In the genomic region with DNA sequence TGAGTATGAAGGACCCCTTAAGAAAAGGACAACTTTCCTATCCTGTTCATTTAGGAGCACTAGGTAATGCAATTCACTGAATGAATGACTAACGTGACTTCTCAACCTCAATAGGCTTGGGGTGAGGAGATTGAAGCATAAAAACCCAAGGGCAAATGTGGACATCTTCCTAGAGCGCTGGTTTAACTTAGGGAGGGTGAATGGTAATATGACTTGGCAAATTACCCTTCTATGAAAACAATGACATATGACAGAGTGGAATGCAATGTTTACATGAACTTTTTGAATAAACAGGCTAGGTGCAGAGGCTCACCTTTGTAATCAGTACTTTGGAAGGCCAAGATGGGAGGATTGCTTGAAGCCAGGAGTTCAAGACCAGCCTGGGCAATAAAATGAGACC, we compare ENCODE assay signal across 32 cellular contexts.
DNase-seq lines count a peak whose midpoint lies in the region; ATAC-seq, FAIRE-seq and TF ChIP-seq lines count a peak whose summit lies in the region.
"Had no signal": no experiment of that assay in that cellular context is flagged by ENCODE, and none has a peak within 500 bp of the region (broad histone marks: within the 10 kb centered on the region; RNA-seq: fewer than 3 reads in every experiment).

No MANE protein-coding gene starts in this region.

- ATAC-seq in GM18511 (IDR thresholded peaks at IDR 0.05; ENCODE audit: unreplicated experiment): no peak
- ATAC-seq: CD8-positive, alpha-beta T cell; gastroesophageal sphincter; left ventricle myocardium superior; natural killer cell; SK-N-SH treated with all-trans-retinoic acid at 6 μM for 48 hours; stimulated activated naive CD8-positive, alpha-beta T cell treated with anti-CD3 and anti-CD28 coated beads, Interleukin-15, Interleukin-2, amounts not matched to agents 100 U/mL and 50 U/mL, for 24 hours had no signal

- H3K4me2 ChIP-seq in smooth muscle cell: no peak overlapping the region

- CTCF ChIA-PET in MCF 10A (lab: Yijun Ruan, JAX): interaction anchor here (0.9 kb wide), 2 partner anchors 29 to 264 kb away, joined by 3 to 5 read pairs; no protein-coding TSS in a partner anchor

- H3K9me3 Mint-ChIP-seq in MCF 10A (ENCODE audit: unreplicated experiment): no peaks in the 10 kb centered on the region
- H3K9me3 Mint-ChIP-seq: activated naive CD8-positive, alpha-beta T cell treated with anti-CD3 and anti-CD28 coated beads, Interleukin-2, amount 10 ng/mL, durations not matched to agents 7 days and 5 days; CD8-positive, alpha-beta T cell; natural killer cell had no signal

- no peak overlapping the region for H3K9ac ChIP-seq in smooth muscle cell (ENCODE audit: low read depth)

- no peaks in the 10 kb centered on the region for H3K27me3 Mint-ChIP-seq in MCF 10A (ENCODE audit: insufficient read depth, unreplicated experiment)

- peaks cover 6% of the 10 kb centered on the region for H3K79me2 ChIP-seq in smooth muscle cell (ENCODE audit: low read depth)

- H3K9me3 ChIP-seq in breast epithelium (no peaks in the 10 kb centered on the region), smooth muscle cell (replicated peaks; ENCODE audit: low read depth) (no peaks in the 10 kb centered on the region)
- H3K9me3 ChIP-seq: ascending aorta, gastroesophageal sphincter, testis had no signal

- no peaks in the 10 kb centered on the region for H3K27me3 ChIP-seq in breast epithelium
- no peaks in the 10 kb centered on the region for H3K27me3 ChIP-seq in smooth muscle cell (ENCODE audit: low read depth)
- H3K27me3 ChIP-seq: ascending aorta, gastroesophageal sphincter, testis had no signal

- 88% methylated on average over 2 of the region's 2 CpGs for WGBS in smooth muscle cell (ENCODE audit: low lambda C conversion rate)

- no peaks in the 10 kb centered on the region for H3F3A ChIP-seq in smooth muscle cell (ENCODE audit: low read depth)

- H3K36me3 Mint-ChIP-seq in MCF 10A (ENCODE audit: insufficient read depth, unreplicated experiment): no peaks in the 10 kb centered on the region
- H3K36me3 Mint-ChIP-seq: activated naive CD8-positive, alpha-beta T cell treated with anti-CD3 and anti-CD28 coated beads, Interleukin-2, amount 10 ng/mL, durations not matched to agents 7 days and 5 days; CD8-positive, alpha-beta T cell; natural killer cell had no signal

- H3K36me3 ChIP-seq in breast epithelium (no peaks in the 10 kb centered on the region), smooth muscle cell (ENCODE audit: low read depth) (no peaks in the 10 kb centered on the region)
- H3K36me3 ChIP-seq: ascending aorta, gastroesophageal sphincter, WERI-Rb-1 had no signal

- H3K27ac ChIP-seq in breast epithelium: no peak overlapping the region
- peak overlapping the region; percentile 41 for H3K27ac ChIP-seq in epithelial cell of prostate
- no peak overlapping the region for H3K27ac ChIP-seq in smooth muscle cell (ENCODE audit: low read depth)
- H3K27ac ChIP-seq: ascending aorta, gastroesophageal sphincter, HL-60, testis, WERI-Rb-1 had no signal

- peak overlapping the region; percentile 29 for H3K27ac Mint-ChIP-seq in MCF 10A (ENCODE audit: low read depth, unreplicated experiment)
- H3K27ac Mint-ChIP-seq: activated naive CD8-positive, alpha-beta T cell treated with anti-CD3 and anti-CD28 coated beads, Interleukin-2, amount 10 ng/mL, durations not matched to agents 7 days and 5 days; CD8-positive, alpha-beta T cell; natural killer cell had no signal

- no peak for TF ChIP-seq CTCF in MCF 10A (IDR thresholded peaks at IDR 0.05; ENCODE audit: unreplicated experiment)
- TF ChIP-seq CTCF in breast epithelium (IDR thresholded peaks at IDR 0.05): no peak
- no peak for TF ChIP-seq CTCF in smooth muscle cell (IDR thresholded peaks at IDR 0.05; ENCODE audit: borderline replicate concordance, insufficient read depth, poor library complexity, severe bottlenecking)
- TF ChIP-seq CTCF in D721Med (IDR thresholded peaks at IDR 0.05; ENCODE audit: insufficient read depth, missing control alignments): no peak

- no peak for FAIRE-seq in D721Med (lab: Jason Lieb, UNC)

- no peak for TF ChIP-seq POLR2A in breast epithelium (IDR thresholded peaks at IDR 0.05)

- DNase-seq in MCF 10A (ENCODE audit: unreplicated experiment) (peak; percentile 78), breast epithelium (ENCODE audit: low spot score in 2 of 2) (no peak), RPMI7951 (ENCODE audit: low read depth) (peak; percentile 45), epithelial cell of prostate (ENCODE audit: low read depth, low spot score) (peak; percentile 55), smooth muscle cell (lab: John Stamatoyannopoulos, UW; ENCODE audit: unreplicated experiment) (no peak), D721Med (ENCODE audit: insufficient read length, low spot score) (no peak)
- no peak for DNase-seq in stimulated activated CD8-positive, alpha-beta memory T cell treated with anti-CD3 and anti-CD28 coated beads, Interleukin-4, amount 100 ng/mL, for 48 hours
- DNase-seq: activated CD4-positive, alpha-beta T cell treated with anti-CD3 and anti-CD28 coated beads for 48 hours; activated CD8-positive, alpha-beta memory T cell treated with anti-CD3 and anti-CD28 coated beads for 24 hours; activated effector memory CD4-positive, alpha-beta T cell treated with Interleukin-2 at 50 U/mL for 16 hours; activated naive CD8-positive, alpha-beta T cell treated with anti-CD3 and anti-CD28 coated beads, Interleukin-2, amount 10 ng/mL, durations not matched to agents 7 days and 5 days; caudate nucleus; CD8-positive, alpha-beta T cell; dermis blood vessel endothelial cell; DMS79 treated with DMSO at 0.1 percent for 48 hours; hypothalamus; left ventricle myocardium superior; midbrain; natural killer cell; NCI-H1105 treated with DMSO at 0.1 percent for 48 hours; NCI-H2029 treated with DMSO at 0.1 percent for 48 hours; NCI-H2227 treated with DMSO at 0.1 percent for 48 hours; NCI-H748 treated with DMSO at 0.1 percent for 48 hours; occipital lobe; stimulated activated naive CD8-positive, alpha-beta T cell treated with anti-CD3 and anti-CD28 coated beads, Interleukin-15, Interleukin-2, amounts not matched to agents 100 U/mL and 50 U/mL, for 24 hours; testis; WERI-Rb-1 had no signal

- peaks cover 3% of the 10 kb centered on the region for H4K20me1 ChIP-seq in smooth muscle cell (ENCODE audit: low read depth)

- H3K4me1 Mint-ChIP-seq in MCF 10A (ENCODE audit: insufficient read depth, unreplicated experiment): peaks cover 7% of the 10 kb centered on the region
- H3K4me1 Mint-ChIP-seq: activated naive CD8-positive, alpha-beta T cell treated with anti-CD3 and anti-CD28 coated beads, Interleukin-2, amount 10 ng/mL, durations not matched to agents 7 days and 5 days; natural killer cell had no signal

- no peak overlapping the region for H3K4me3 Mint-ChIP-seq in MCF 10A (ENCODE audit: unreplicated experiment)
- H3K4me3 Mint-ChIP-seq: activated naive CD8-positive, alpha-beta T cell treated with anti-CD3 and anti-CD28 coated beads, Interleukin-2, amount 10 ng/mL, durations not matched to agents 7 days and 5 days; CD8-positive, alpha-beta T cell; natural killer cell had no signal

- POLR2A ChIA-PET in MCF 10A (lab: Yijun Ruan, JAX): interaction anchor here (1.7 kb wide), 1 partner anchor 14 kb away, joined by 3 read pairs; no protein-coding TSS in a partner anchor

- H3K4me1 ChIP-seq in breast epithelium (no peaks in the 10 kb centered on the region), smooth muscle cell (ENCODE audit: low read depth) (no peaks in the 10 kb centered on the region)
- H3K4me1 ChIP-seq: ascending aorta, gastroesophageal sphincter, testis had no signal

- intact Hi-C loops in MCF 10A (cut with micrococcal nuclease): no loop called here
- intact Hi-C loops in breast epithelium (cut with DNase I; ENCODE audit: low total_unique reads): loop anchor here (5.0 kb wide), 1 partner anchor 409 kb away; no protein-coding TSS in a partner anchor

- no peak overlapping the region for H3K4me3 ChIP-seq in breast epithelium
- no peak overlapping the region for H3K4me3 ChIP-seq in smooth muscle cell
- H3K4me3 ChIP-seq: ascending aorta, gastroesophageal sphincter, testis had no signal

- no TSS peak for BruUV-seq in MCF 10A (replicated peaks; lab: Mats Ljungman, UMichigan)

- no peak overlapping the region for H2AFZ ChIP-seq in smooth muscle cell (ENCODE audit: low read depth)

Comparison
In these comparisons a context has a peak if more than half of its experiments do, and no peak if none do; other contexts are left out.
1. DNase-seq: peak in MCF 10A (single experiment), RPMI7951 (single experiment) and epithelial cell of prostate (single experiment); none in breast epithelium (0 of 2), stimulated activated CD8-positive, alpha-beta memory T cell treated with anti-CD3 and anti-CD28 coated beads, Interleukin-4, amount 100 ng/mL, for 48 hours (single experiment), smooth muscle cell (single experiment) and D721Med (single experiment).